In the genomic region with DNA sequence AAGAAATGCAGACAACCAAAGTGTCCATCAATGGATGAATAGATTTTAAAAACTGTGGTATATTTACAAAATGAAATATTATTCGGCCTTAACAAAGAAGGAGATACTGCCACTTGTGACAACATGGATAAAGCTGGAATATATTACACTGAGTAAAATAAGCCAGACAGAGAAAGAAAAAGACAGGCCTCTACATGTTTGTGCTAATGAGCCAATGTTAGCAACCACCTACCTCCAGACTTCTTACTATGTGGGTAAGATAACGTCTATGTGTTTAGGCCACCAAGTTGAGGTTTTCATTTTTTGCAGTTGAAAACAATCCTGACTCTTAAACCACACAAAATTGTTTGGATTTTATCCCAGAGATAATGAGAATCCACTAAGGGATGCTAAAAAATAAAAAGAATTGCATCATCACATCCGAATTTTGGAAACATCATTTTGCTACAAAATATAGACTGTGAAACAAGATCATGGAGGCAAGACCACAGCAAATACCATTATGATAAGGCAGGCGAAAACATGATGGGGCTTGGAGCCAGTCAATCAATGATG, we compare ENCODE assay signal across 24 cellular contexts. TPM values are rescaled to one million over a fixed set of nuclear protein-coding genes. Genes with fewer than 3 reads are reported as not detected.
"Had no signal": no experiment of that assay in that cellular context is flagged by ENCODE, and none has a peak within 500 bp of the region (broad histone marks: within the 10 kb centered on the region; RNA-seq: fewer than 3 reads in every experiment).

No MANE protein-coding gene starts in this region.

- ATAC-seq: activated CD8-positive, alpha-beta T cell treated with anti-CD3 and anti-CD28 coated beads, Interleukin-2, amount 10 ng/mL, durations not matched to agents 7 days and 5 days; activated naive CD8-positive, alpha-beta T cell treated with anti-CD3 and anti-CD28 coated beads, Interleukin-2, amount 50 U/mL, for 24 hours; activated T-cell treated with anti-CD3 and anti-CD28 coated beads, Interleukin-2, amount 50 U/mL, for 4 hours; lower lobe of right lung had no signal

- H3K4me3 ChIP-seq: cardiac muscle cell, lower lobe of right lung, tibial nerve, uterus had no signal

- DNase-seq: activated CD4-positive, alpha-beta T cell treated with anti-CD3 and anti-CD28 coated beads, Interleukin-2, amount 10 ng/mL, durations not matched to agents 24 days and 14 days; activated CD8-positive, alpha-beta memory T cell treated with anti-CD3 and anti-CD28 coated beads, Interleukin-2, amount 50 U/mL, for 4 hours; activated CD8-positive, alpha-beta T cell treated with anti-CD3 and anti-CD28 coated beads, Interleukin-2, amount 10 ng/mL, durations not matched to agents 7 days and 5 days; activated naive CD4-positive, alpha-beta T cell treated with anti-CD3 and anti-CD28 coated beads for 36 hours; activated naive CD8-positive, alpha-beta T cell treated with anti-CD3 and anti-CD28 coated beads, Interleukin-2, amount 50 U/mL, for 24 hours; activated T-cell treated with anti-CD3 and anti-CD28 coated beads, Interleukin-2, amount 50 U/mL, for 4 hours; aorta; dermis blood vessel endothelial cell; effector memory CD4-positive, alpha-beta T cell; foreskin melanocyte; head of caudate nucleus; lower lobe of right lung; midbrain; nephron progenitor cell; nucleus accumbens; posterior cingulate gyrus; stimulated activated CD4-positive, alpha-beta T cell treated with anti-CD3 and anti-CD28 coated beads, Interleukin-12 subunit alpha, Interleukin-12 subunit beta, amount 100 ng/mL, for 4 hours; stimulated activated CD4-positive, alpha-beta T cell treated with anti-CD3 and anti-CD28 coated beads, Interleukin-1b, Interleukin-23, amount 100 ng/mL, for 48 hours; stimulated activated naive CD4-positive, alpha-beta T cell treated with Interleukin-2 at 50 U/mL for 16 hours; T-helper 1 cell; T1000; uterus had no signal

RNA-seq across cellular contexts. Expression of a gene that starts 47.0 kb away (rescaled TPM):
- total RNA-seq: activated CD4-positive, alpha-beta T cell treated with anti-CD3 and anti-CD28 coated beads, Interleukin-2, amount 10 ng/mL, durations not matched to agents 24 days and 14 days; activated CD8-positive, alpha-beta T cell treated with anti-CD3 and anti-CD28 coated beads, Interleukin-2, amount 10 ng/mL, durations not matched to agents 7 days and 5 days; activated naive CD4-positive, alpha-beta T cell treated with anti-CD3 and anti-CD28 coated beads for 36 hours had no signal
